8 cellular contexts compared by ENCODE assay signal in genomic region chr19:10961763-10962536, GRCh38. TPM values are rescaled to one million over a fixed set of nuclear protein-coding genes. Genes with fewer than 3 reads are reported as not detected.
A peak's percentile ranks its signal among the peaks of the same experiment; 100 is the strongest.
DNase-seq lines count a peak whose midpoint lies in the region; ATAC-seq and TF ChIP-seq lines count a peak whose summit lies in the region.

No MANE protein-coding gene starts in this region.

- H2AFZ ChIP-seq in OCI-LY1 (ENCODE audit: low read length) = no peak overlapping the region
- H2AFZ ChIP-seq in neural progenitor cell (replicated peaks) = peak overlapping the region; percentile 30

- peaks cover 57% of the 10 kb centered on the region for H3K79me2 ChIP-seq in OCI-LY1 (ENCODE audit: insufficient read depth, low read length)
- peaks cover 67% of the 10 kb centered on the region for H3K79me2 ChIP-seq in neural progenitor cell (ENCODE audit: low read depth)

- peaks cover 19% of the 10 kb centered on the region for H3K36me3 ChIP-seq in OCI-LY1 (ENCODE audit: insufficient read depth, low read length)
- H3K36me3 ChIP-seq in effector memory CD4-positive, alpha-beta T cell (ENCODE audit: control insufficient read depth, insufficient read depth, low read length) = no peaks in the 10 kb centered on the region
- H3K36me3 ChIP-seq in neural progenitor cell = no peaks in the 10 kb centered on the region

- H3K4me3 ChIP-seq in OCI-LY1 (ENCODE audit: low read depth, low read length, poor library complexity, severe bottlenecking) = peak overlapping the region; percentile 89
- H3K4me3 ChIP-seq in effector memory CD4-positive, alpha-beta T cell (ENCODE audit: insufficient read depth, low read depth, low read length, poor library complexity, severe bottlenecking) = peak overlapping the region; percentile 63
- H3K4me3 ChIP-seq in neural progenitor cell = peak overlapping the region; percentile 80

- no peaks in the 10 kb centered on the region for H3K27me3 ChIP-seq in OCI-LY1 (ENCODE audit: insufficient read depth, low read length)
- no peaks in the 10 kb centered on the region for H3K27me3 ChIP-seq in effector memory CD4-positive, alpha-beta T cell (replicated peaks; ENCODE audit: control insufficient read depth, insufficient read depth, low read length, poor library complexity, severe bottlenecking)
- no peaks in the 10 kb centered on the region for H3K27me3 ChIP-seq in neural progenitor cell

- H3K4me3 Mint-ChIP-seq in neural progenitor cell = peak overlapping the region; percentile 98

- H4K20me1 ChIP-seq in OCI-LY1 (ENCODE audit: insufficient read depth, low read length) = no peaks in the 10 kb centered on the region
- H4K20me1 ChIP-seq in neural progenitor cell (ENCODE audit: low read depth) = peaks cover 50% of the 10 kb centered on the region

- H3F3A ChIP-seq in OCI-LY1 (ENCODE audit: insufficient read depth, low read length) (no peaks in the 10 kb centered on the region), neural progenitor cell (ENCODE audit: low read depth) (peaks cover 24% of the 10 kb centered on the region)

- H3K9ac ChIP-seq in OCI-LY1 (ENCODE audit: low read length) (peak overlapping the region; percentile 96), neural progenitor cell (peak overlapping the region; percentile 87)

- H3K27ac Mint-ChIP-seq in neural progenitor cell = peak overlapping the region; percentile 98

- H3K27ac ChIP-seq in OCI-LY1 (ENCODE audit: low read depth, low read length, poor library complexity, severe bottlenecking) (peak overlapping the region; percentile 98), neural progenitor cell (peak overlapping the region; percentile 97), caudate nucleus (ENCODE audit: low read depth, low read length) (no peak overlapping the region)
- peak overlapping the region; percentile 71 for H3K27ac ChIP-seq in effector memory CD4-positive, alpha-beta T cell (ENCODE audit: insufficient read depth, low read length, poor library complexity, severe bottlenecking)

- no peak for ATAC-seq in GM21390 (IDR thresholded peaks at IDR 0.05; ENCODE audit: unreplicated experiment)
- no peak for ATAC-seq in HG02763 (IDR thresholded peaks at IDR 0.05; ENCODE audit: unreplicated experiment)

- in situ Hi-C loops in GM13977 (cut with MboI; ENCODE audit: low pct_unique_long_range_greater_than_20kb, low sequenced_read_pairs, unreplicated experiment) = no loop called here

- no peaks in the 10 kb centered on the region for H3K9me2 ChIP-seq in OCI-LY1 (ENCODE audit: low read depth, low read length)

- no peaks in the 10 kb centered on the region for H3K9me3 Mint-ChIP-seq in neural progenitor cell

- H3K4me1 Mint-ChIP-seq in neural progenitor cell = peaks cover 29% of the 10 kb centered on the region

- H3K9me3 ChIP-seq in OCI-LY1 (ENCODE audit: low read length) (no peaks in the 10 kb centered on the region), neural progenitor cell (ENCODE audit: low read depth) (no peaks in the 10 kb centered on the region)
- H3K9me3 ChIP-seq in effector memory CD4-positive, alpha-beta T cell (ENCODE audit: control insufficient read depth, low read length) = no peaks in the 10 kb centered on the region

- H3K4me1 ChIP-seq in OCI-LY1 (ENCODE audit: insufficient read depth, low read length, severe bottlenecking) (peaks cover 52% of the 10 kb centered on the region), neural progenitor cell (peaks cover 21% of the 10 kb centered on the region)
- peaks cover 15% of the 10 kb centered on the region for H3K4me1 ChIP-seq in effector memory CD4-positive, alpha-beta T cell (ENCODE audit: control insufficient read depth, insufficient read depth, low read length, poor library complexity, severe bottlenecking)

- peaks cover 17% of the 10 kb centered on the region for H3K36me3 Mint-ChIP-seq in neural progenitor cell

- peak; percentile 23 for DNase-seq in GM13977 (ENCODE audit: low spot score)
- no peak for DNase-seq in effector memory CD4-positive, alpha-beta T cell
- DNase-seq in neural progenitor cell (ENCODE audit: low spot score) = peak; percentile 75
- DNase-seq in effector CD8-positive, alpha-beta T cell (lab: John Stamatoyannopoulos, UW) = no peak
- no peak for DNase-seq in caudate nucleus (lab: John Stamatoyannopoulos, UW)

- peaks cover 7% of the 10 kb centered on the region for H3K27me3 Mint-ChIP-seq in neural progenitor cell (ENCODE audit: insufficient read depth, low read depth)

- TF ChIP-seq CTCF in GM13977 (IDR thresholded peaks at IDR 0.05; ENCODE audit: extremely low read depth, insufficient read depth, missing control alignments) = no peak
- TF ChIP-seq CTCF in OCI-LY1 (IDR thresholded peaks at IDR 0.05; ENCODE audit: low read length) = no peak
- no peak for TF ChIP-seq CTCF in neural progenitor cell (IDR thresholded peaks at IDR 0.05)

- H3K4me2 ChIP-seq in OCI-LY1 (ENCODE audit: low read length) (peak overlapping the region; percentile 65), neural progenitor cell (peak overlapping the region; percentile 76)

RNA-seq across cellular contexts. Expression of gene SMARCA4, which starts 1.1 kb away (rescaled TPM):
- 169 and 257 TPM in 2 replicates for total RNA-seq in neural progenitor cell (ENCODE audit: low replicate concordance)

RNA-seq across cellular contexts. Expression of gene TIMM29, which starts 33.3 kb away (rescaled TPM):
- total RNA-seq in neural progenitor cell (ENCODE audit: low replicate concordance) = 24.4 and 34.9 TPM in 2 replicates

RNA-seq across cellular contexts. Expression of gene YIPF2, which starts 33.5 kb away (rescaled TPM):
- 11.9 and 36.8 TPM in 2 replicates for total RNA-seq in neural progenitor cell (ENCODE audit: low replicate concordance)

Comparison
In these comparisons a context has a peak if more than half of its experiments do, and no peak if none do; other contexts are left out.
1. DNase-seq: peak in GM13977 (single experiment) and neural progenitor cell (single experiment); none in effector memory CD4-positive, alpha-beta T cell (0 of 3), effector CD8-positive, alpha-beta T cell (single experiment) and caudate nucleus (0 of 61).
2. Peak in every context shown above with its lines, with median percentiles within 50 percentile points of each other: H3K4me3 ChIP-seq.